In genomic region chr1:149848340-149848771, GRCh38 we compare ENCODE assay signal across 10 cellular contexts. TPM values are rescaled to one million over a fixed set of nuclear protein-coding genes. Genes with fewer than 3 reads are reported as not detected.
DNase-seq lines count a peak whose midpoint lies in the region; ATAC-seq and TF ChIP-seq lines count a peak whose summit lies in the region.
"Had no signal": no experiment of that assay in that cellular context is flagged by ENCODE, and none has a peak within 500 bp of the region (broad histone marks: within the 10 kb centered on the region; RNA-seq: fewer than 3 reads in every experiment).

No MANE protein-coding gene starts in this region.

- H3K4me3 Mint-ChIP-seq in neural progenitor cell = peak overlapping the region; percentile 91

- no peak overlapping the region for H3K27ac ChIP-seq in colonic mucosa
- no peak overlapping the region for H3K27ac ChIP-seq in neural progenitor cell
- H3K27ac ChIP-seq in aorta (ENCODE audit: low read depth in 1 of 2, low read length in 2 of 2) = no peak overlapping the region

- H3K9me3 ChIP-seq in colonic mucosa (no peaks in the 10 kb centered on the region), neural progenitor cell (ENCODE audit: low read depth) (no peaks in the 10 kb centered on the region), aorta (ENCODE audit: control insufficient read depth, low read length) (no peaks in the 10 kb centered on the region)
- H3K9me3 ChIP-seq: mucosa of descending colon had no signal

- H3K9me3 Mint-ChIP-seq in neural progenitor cell = no peaks in the 10 kb centered on the region

- peaks cover 4% of the 10 kb centered on the region for H3K36me3 Mint-ChIP-seq in neural progenitor cell

- H3K27ac Mint-ChIP-seq in neural progenitor cell = no peak overlapping the region

- ATAC-seq in aorta (ENCODE audit: low FRiP score) = no peak
- ATAC-seq in omental fat pad (ENCODE audit: low FRiP score) = no peak
- no peak for ATAC-seq in HG02610 (IDR thresholded peaks at IDR 0.05; ENCODE audit: unreplicated experiment)
- ATAC-seq: mucosa of descending colon had no signal

- intact Hi-C loops in colonic mucosa (cut with DNase I) (no loop called here), aorta (cut with DNase I) (no loop called here)

- H3K4me1 Mint-ChIP-seq in neural progenitor cell = peaks cover 50% of the 10 kb centered on the region

- H3K27me3 Mint-ChIP-seq in neural progenitor cell (ENCODE audit: insufficient read depth, low read depth) = no peaks in the 10 kb centered on the region

- peak overlapping the region; percentile 97 for H3K4me2 ChIP-seq in neural progenitor cell

- peaks cover 68% of the 10 kb centered on the region for H3K79me2 ChIP-seq in neural progenitor cell (ENCODE audit: low read depth)

- H3F3A ChIP-seq in neural progenitor cell (ENCODE audit: low read depth) = peaks cover 42% of the 10 kb centered on the region

- peaks cover 68% of the 10 kb centered on the region for H4K20me1 ChIP-seq in neural progenitor cell (ENCODE audit: low read depth)

- WGBS in aorta, 2 donors = 64 to 84% methylated on average over 1 of the region's 1 CpG

- no peaks in the 10 kb centered on the region for H3K27me3 ChIP-seq in GM06990 (replicated peaks; ENCODE audit: control insufficient read depth, insufficient read depth, low read length)
- H3K27me3 ChIP-seq in colonic mucosa = no peaks in the 10 kb centered on the region
- no peaks in the 10 kb centered on the region for H3K27me3 ChIP-seq in neural progenitor cell
- H3K27me3 ChIP-seq in aorta (ENCODE audit: control insufficient read depth in 1 of 2, insufficient read depth in 2 of 2, low read length in 1 of 2) = no peaks in the 10 kb centered on the region

- H2AFZ ChIP-seq in neural progenitor cell (replicated peaks) = no peak overlapping the region

- H3K9ac ChIP-seq in colonic mucosa (ENCODE audit: low read depth in 2 of 2, low read length in 2 of 2) = peak overlapping the region in 1 of 2 donors; percentile 70
- H3K9ac ChIP-seq in neural progenitor cell = no peak overlapping the region

- H3K36me3 ChIP-seq in GM06990 (ENCODE audit: control insufficient read depth, insufficient read depth, low read length) (no peaks in the 10 kb centered on the region), colonic mucosa (no peaks in the 10 kb centered on the region), neural progenitor cell (no peaks in the 10 kb centered on the region), aorta (ENCODE audit: control insufficient read depth in 1 of 2, insufficient read depth in 2 of 2, low read length in 1 of 2) (no peaks in the 10 kb centered on the region)

- TF ChIP-seq CTCF in GM06990 (IDR thresholded peaks at IDR 0.05; ENCODE audit: insufficient read depth, low read length, poor library complexity, severe bottlenecking) (no peak), colonic mucosa (IDR thresholded peaks at IDR 0.05) (no peak), neural progenitor cell (IDR thresholded peaks at IDR 0.05) (no peak), omental fat pad (IDR thresholded peaks at IDR 0.05) (no peak)

- peaks cover 11% of the 10 kb centered on the region for H3K4me1 ChIP-seq in colonic mucosa
- peaks cover 51% of the 10 kb centered on the region for H3K4me1 ChIP-seq in neural progenitor cell
- H3K4me1 ChIP-seq in aorta (ENCODE audit: control insufficient read depth in 1 of 2, insufficient read depth in 2 of 2, low read length in 2 of 2) = peaks cover 4 to 15% of the 10 kb centered on the region in 2 donors

- H3K4me3 ChIP-seq in GM06990 (replicated peaks; ENCODE audit: low read depth, low read length) (peak overlapping the region; percentile 84; the same call in 1 of the 2 replicates), colonic mucosa (no peak overlapping the region), neural progenitor cell (peak overlapping the region; percentile 100), aorta (ENCODE audit: low read length in 2 of 2) (no peak overlapping the region)
- H3K4me3 ChIP-seq: mucosa of descending colon had no signal

- DNase-seq in GM06990 (ENCODE audit: extremely low read depth, insufficient read length) = no peak
- peak; percentile 1 for DNase-seq in NCI-H226
- peak; percentile 39 for DNase-seq in colonic mucosa
- DNase-seq in neural progenitor cell (ENCODE audit: low spot score) = peak; percentile 26
- DNase-seq in aorta = no peak
- DNase-seq in omental fat pad (ENCODE audit: low spot score) = no peak
- no peak for DNase-seq in HK-2 (ENCODE audit: unreplicated experiment)
- DNase-seq: NCI-H2081 treated with DMSO at 0.1 percent for 48 hours had no signal

RNA-seq across cellular contexts. Expression of gene BOLA1, which starts 51.0 kb away (rescaled TPM):
- 10 to 100 TPM; 12.8 to 21.1 TPM for total RNA-seq in colonic mucosa
- total RNA-seq in neural progenitor cell (ENCODE audit: low replicate concordance) = 2.4 and 13.7 TPM in 2 replicates
- total RNA-seq in aorta = 10 to 100 TPM in 1 of 2 donors, 1 to 10 TPM in 1; 8.7 to 14.0 TPM
- polyA plus RNA-seq in aorta = 10 to 100 TPM; 22.3 to 26.6 TPM
- total RNA-seq in omental fat pad = 10 to 100 TPM; 11.5 to 28.8 (median 25.5) TPM

Comparison
In these comparisons a context has a peak if more than half of its experiments do, and no peak if none do; other contexts are left out.
1. DNase-seq: peak in NCI-H226 (single experiment), colonic mucosa (single experiment) and neural progenitor cell (single experiment); none in GM06990 (single experiment), aorta (0 of 2), omental fat pad (single experiment) and HK-2 (single experiment).
2. H3K4me3 ChIP-seq: peak in GM06990 (single experiment) and neural progenitor cell (single experiment); none in colonic mucosa (single experiment) and aorta (0 of 2).